Comparison of ENCODE assay signal across 32 cellular contexts in genomic region chr2:183028108-183028507, GRCh38.
"Had no signal": no experiment of that assay in that cellular context is flagged by ENCODE, and none has a peak within 500 bp of the region (broad histone marks: within the 10 kb centered on the region; RNA-seq: fewer than 3 reads in every experiment).

No MANE protein-coding gene starts in this region.

- DNase-seq: activated CD4-positive, alpha-beta memory T cell treated with anti-CD3 and anti-CD28 coated beads, Interleukin-2, amount 10 ng/mL, durations not matched to agents 7 days and 5 days; activated CD4-positive, alpha-beta T cell treated with anti-CD3 and anti-CD28 coated beads for 1 hour; activated CD4-positive, alpha-beta T cell treated with anti-CD3 and anti-CD28 coated beads for 48 hours; activated CD4-positive, CD25-positive, alpha-beta regulatory T cell; activated CD8-positive, alpha-beta memory T cell treated with anti-CD3 and anti-CD28 coated beads for 24 hours; activated CD8-positive, alpha-beta memory T cell treated with anti-CD3 and anti-CD28 coated beads, Interleukin-2, amount 10 ng/mL, durations not matched to agents 7 days and 5 days; activated CD8-positive, alpha-beta memory T cell treated with anti-CD3 and anti-CD28 coated beads, Interleukin-2, amount 50 U/mL, for 48 hours; activated effector memory CD4-positive, alpha-beta T cell treated with Interleukin-2 at 50 U/mL for 16 hours; activated naive CD4-positive, alpha-beta T cell; activated naive CD4-positive, alpha-beta T cell treated with anti-CD3 and anti-CD28 coated beads, Interleukin-2, amount 50 U/mL, for 16 hours; activated naive CD8-positive, alpha-beta T cell treated with anti-CD3 and anti-CD28 coated beads for 36 hours; activated T-cell treated with anti-CD3 and anti-CD28 coated beads, Interleukin-2, amount 50 U/mL, for 48 hours; amniotic stem cell; aorta; NCI-H1105; NCI-H1417 treated with DMSO at 0.1 percent for 48 hours; NCI-H1694; NCI-H1930; NCI-H2081 treated with DMSO at 0.1 percent for 48 hours; NCI-H345; NCI-H524 treated with DMSO at 0.1 percent for 48 hours; NK-92 treated with Interleukin-12 subunit alpha and Interleukin-12 subunit beta, amount 100 ng/mL, for 24 hours; PC-3; Peyer's patch; Right ventricle myocardium superior; SW 1271; T-helper 1 cell; T-helper 2 cell; T-helper 9 cell; WERI-Rb-1 had no signal

- H3K36me3 ChIP-seq: cardiac muscle cell, Peyer's patch, WERI-Rb-1 had no signal

- H3K36me3 Mint-ChIP-seq: activated CD8-positive, alpha-beta memory T cell treated with anti-CD3 and anti-CD28 coated beads, Interleukin-2, amount 10 ng/mL, durations not matched to agents 7 days and 5 days; activated naive CD8-positive, alpha-beta T cell treated with anti-CD3 and anti-CD28 coated beads for 36 hours had no signal

- H3K4me3 ChIP-seq: cardiac muscle cell, Peyer's patch had no signal

- ATAC-seq: activated CD8-positive, alpha-beta memory T cell treated with anti-CD3 and anti-CD28 coated beads, Interleukin-2, amount 10 ng/mL, durations not matched to agents 7 days and 5 days; PC-3 had no signal

- H3K4me3 Mint-ChIP-seq: activated CD4-positive, alpha-beta memory T cell treated with anti-CD3 and anti-CD28 coated beads, Interleukin-2, amount 10 ng/mL, durations not matched to agents 7 days and 5 days; activated CD8-positive, alpha-beta memory T cell treated with anti-CD3 and anti-CD28 coated beads, Interleukin-2, amount 10 ng/mL, durations not matched to agents 7 days and 5 days; activated naive CD8-positive, alpha-beta T cell treated with anti-CD3 and anti-CD28 coated beads for 36 hours; central memory CD8-positive, alpha-beta T cell had no signal

- H3K27ac Mint-ChIP-seq: activated CD4-positive, alpha-beta memory T cell treated with anti-CD3 and anti-CD28 coated beads, Interleukin-2, amount 10 ng/mL, durations not matched to agents 7 days and 5 days; activated CD8-positive, alpha-beta memory T cell treated with anti-CD3 and anti-CD28 coated beads, Interleukin-2, amount 10 ng/mL, durations not matched to agents 7 days and 5 days; activated naive CD8-positive, alpha-beta T cell treated with anti-CD3 and anti-CD28 coated beads for 36 hours had no signal

- H3K4me1 Mint-ChIP-seq: activated CD4-positive, alpha-beta memory T cell treated with anti-CD3 and anti-CD28 coated beads, Interleukin-2, amount 10 ng/mL, durations not matched to agents 7 days and 5 days; activated CD8-positive, alpha-beta memory T cell treated with anti-CD3 and anti-CD28 coated beads, Interleukin-2, amount 10 ng/mL, durations not matched to agents 7 days and 5 days; activated naive CD8-positive, alpha-beta T cell treated with anti-CD3 and anti-CD28 coated beads for 36 hours; central memory CD8-positive, alpha-beta T cell had no signal

- H3K9me3 ChIP-seq: Peyer's patch had no signal

- H3K27me3 ChIP-seq: cardiac muscle cell, Peyer's patch had no signal

- H3K9me3 Mint-ChIP-seq: activated CD4-positive, alpha-beta memory T cell treated with anti-CD3 and anti-CD28 coated beads, Interleukin-2, amount 10 ng/mL, durations not matched to agents 7 days and 5 days; activated naive CD8-positive, alpha-beta T cell treated with anti-CD3 and anti-CD28 coated beads for 36 hours; central memory CD8-positive, alpha-beta T cell had no signal

- H3K27ac ChIP-seq: cardiac muscle cell, Peyer's patch, WERI-Rb-1 had no signal
